ENCODE assay signal across 10 cellular contexts in genomic region chr7:39734605-39735004, GRCh38.
A peak's percentile ranks its signal among the peaks of the same experiment; 100 is the strongest.
DNase-seq lines count a peak whose midpoint lies in the region; TF ChIP-seq lines count a peak whose summit lies in the region.
"Had no signal": no experiment of that assay in that cellular context is flagged by ENCODE, and none has a peak within 500 bp of the region (broad histone marks: within the 10 kb centered on the region; RNA-seq: fewer than 3 reads in every experiment).

No MANE protein-coding gene starts in this region.

- no peaks in the 10 kb centered on the region for H3K9me3 ChIP-seq in H9 (ENCODE audit: control insufficient read depth, low read depth, low read length)

- H3K79me1 ChIP-seq in H9 (ENCODE audit: insufficient read depth, low read depth, low read length, poor library complexity, severe bottlenecking): no peaks in the 10 kb centered on the region

- peak overlapping the region; percentile 70 for H3K4me2 ChIP-seq in H9 (ENCODE audit: insufficient read depth, insufficient read length, low read length)

- peaks cover 27% of the 10 kb centered on the region for H3K27me3 Mint-ChIP-seq in H9 (ENCODE audit: low read depth)
- no peaks in the 10 kb centered on the region for H3K27me3 Mint-ChIP-seq in activated naive CD8-positive, alpha-beta T cell

- no peak overlapping the region for H4K5ac ChIP-seq in H9 (ENCODE audit: insufficient read length, low read depth, low read length)

- H2BK120ac ChIP-seq in H9 (ENCODE audit: low read depth, low read length, poor library complexity, severe bottlenecking): peak overlapping the region; percentile 5

- TF ChIP-seq CTCF in H9 (conservative IDR thresholded peaks at IDR 0.05): no peak

- H4K91ac ChIP-seq in H9 (ENCODE audit: insufficient read length, low read depth, low read length): no peak overlapping the region

- no peaks in the 10 kb centered on the region for H4K20me1 ChIP-seq in H9 (ENCODE audit: control insufficient read depth, insufficient read depth, insufficient read length)

- no peak overlapping the region for H3K56ac ChIP-seq in H9 (ENCODE audit: insufficient read length, low read depth, low read length)

- H2AK5ac ChIP-seq in H9 (ENCODE audit: insufficient read length, low read length): no peak overlapping the region

- no peak overlapping the region; the same call in 1 of the 2 replicates for H3K4ac ChIP-seq in H9 (ENCODE audit: low read depth, low read length)

- H3K4me1 ChIP-seq in ACC112 (ENCODE audit: control insufficient read depth, insufficient read depth, low read length, unreplicated experiment) (peaks cover 15% of the 10 kb centered on the region), H9 (ENCODE audit: insufficient read depth, low read length) (peaks cover 6% of the 10 kb centered on the region; the same call in 1 of the 2 replicates)

- no peak overlapping the region; the same call in 1 of the 2 replicates for H3K14ac ChIP-seq in H9 (ENCODE audit: insufficient read depth, low read length)

- H3K79me2 ChIP-seq in ACC112 (ENCODE audit: control insufficient read depth, insufficient read depth, low read length, unreplicated experiment): peaks cover 13% of the 10 kb centered on the region
- H3K79me2 ChIP-seq in H9 (ENCODE audit: insufficient read depth, low read length): 0 out of 2 replicates have a peak, but pooled peaks cover 4% of the 10 kb centered on the region

- no peak overlapping the region for H3K23ac ChIP-seq in H9 (ENCODE audit: insufficient read length, low read depth, low read length)

- H3T11ph ChIP-seq in H9 (ENCODE audit: low read length): no peak overlapping the region

- H2AFZ ChIP-seq in ACC112 (ENCODE audit: low read length, unreplicated experiment) (no peak overlapping the region), H9 (ENCODE audit: low read length) (no peak overlapping the region)

- no peak overlapping the region for H2BK20ac ChIP-seq in H9 (ENCODE audit: low read depth, low read length, poor library complexity, severe bottlenecking)

- H3K27ac ChIP-seq in ACC112 (ENCODE audit: low read depth, low read length): peak overlapping the region; percentile 92
- H3K27ac ChIP-seq in H9 (ENCODE audit: insufficient read length, low read depth, low read length): no peak overlapping the region

- H3K36me3 Mint-ChIP-seq in H9 (ENCODE audit: insufficient read depth in 1 of 3, low read depth in 3 of 3): peaks cover 0 to 11% (median 0%) of the 10 kb centered on the region in 3 experiments; a peak in 3 of 7 replicates
- no peaks in the 10 kb centered on the region for H3K36me3 Mint-ChIP-seq in activated naive CD8-positive, alpha-beta T cell

- H3K4me1 Mint-ChIP-seq in H9: peaks cover 29 to 30% of the 10 kb centered on the region in 2 experiments
- H3K4me1 Mint-ChIP-seq in activated naive CD8-positive, alpha-beta T cell (ENCODE audit: low read depth): peaks cover 42% of the 10 kb centered on the region

- H3K4me3 Mint-ChIP-seq in H9: peak overlapping the region; percentile 68 to 71
- H3K4me3 Mint-ChIP-seq in activated naive CD8-positive, alpha-beta T cell: peak overlapping the region; percentile 89

- no peak overlapping the region for H2BK12ac ChIP-seq in H9 (ENCODE audit: insufficient read length, low read depth, low read length)

- peaks cover 13% of the 10 kb centered on the region for H3K23me2 ChIP-seq in H9 (ENCODE audit: insufficient read length, low read depth, low read length, poor library complexity, severe bottlenecking)

- H3K9ac ChIP-seq in H9 (ENCODE audit: extremely low read depth, insufficient read length, low read length): no peak overlapping the region

- H3K18ac ChIP-seq in H9 (ENCODE audit: insufficient read length, low read depth, low read length): peak overlapping the region; percentile 47

- no peak overlapping the region for H2BK15ac ChIP-seq in H9 (ENCODE audit: low read depth, low read length)

- H3K36me3 ChIP-seq in ACC112 (ENCODE audit: insufficient read depth, low read length): no peaks in the 10 kb centered on the region

- DNase-seq in H9 (no peak), kidney glomerular epithelial cell (lab: John Stamatoyannopoulos, UW) (peak; percentile 48), amygdala (lab: John Stamatoyannopoulos, UW) (no peak), NCI-H82 (lab: John Stamatoyannopoulos, UW) (no peak)
- no peak for DNase-seq in stimulated activated CD4-positive, alpha-beta T cell treated with anti-CD3 and anti-CD28 coated beads, Interleukin-2, amount 100 ng/mL, for 48 hours
- no peak for DNase-seq in stimulated activated CD4-positive, alpha-beta T cell treated with anti-CD3 and anti-CD28 coated beads, Interleukin-15, amount 100 ng/mL, for 24 hours
- DNase-seq: hippocampal formation, NCI-H187 treated with DMSO at 0.1 percent for 48 hours had no signal

- H3K27ac Mint-ChIP-seq in H9: peak overlapping the region; percentile 20 to 91 (median 80); a peak in 6 of 7 replicates
- H3K27ac Mint-ChIP-seq in activated naive CD8-positive, alpha-beta T cell: peak overlapping the region; percentile 88

- no peak overlapping the region for H4K8ac ChIP-seq in H9 (replicated peaks; ENCODE audit: insufficient read length, low read depth, low read length)

- no peaks in the 10 kb centered on the region for H3K27me3 ChIP-seq in ACC112 (ENCODE audit: insufficient read depth, low read length)
- no peaks in the 10 kb centered on the region; the same call in 1 of the 2 replicates for H3K27me3 ChIP-seq in H9 (ENCODE audit: insufficient read depth, low read length)

- H2BK5ac ChIP-seq in H9 (ENCODE audit: insufficient read length, low read length): no peak overlapping the region

- WGBS in H9 (ENCODE audit: extremely low coverage, insufficient read length, low lambda C conversion rate): no CpG with 5 or more reads among the region's 2 CpGs

- peak overlapping the region; percentile 83 for H3K4me3 ChIP-seq in ACC112 (ENCODE audit: low read depth, low read length)

- H3K9me3 Mint-ChIP-seq in H9: no peaks in the 10 kb centered on the region
- H3K9me3 Mint-ChIP-seq in activated naive CD8-positive, alpha-beta T cell (ENCODE audit: low read depth): no peaks in the 10 kb centered on the region
